Comparison of ENCODE assay signal across 8 cellular contexts in the genomic region with DNA sequence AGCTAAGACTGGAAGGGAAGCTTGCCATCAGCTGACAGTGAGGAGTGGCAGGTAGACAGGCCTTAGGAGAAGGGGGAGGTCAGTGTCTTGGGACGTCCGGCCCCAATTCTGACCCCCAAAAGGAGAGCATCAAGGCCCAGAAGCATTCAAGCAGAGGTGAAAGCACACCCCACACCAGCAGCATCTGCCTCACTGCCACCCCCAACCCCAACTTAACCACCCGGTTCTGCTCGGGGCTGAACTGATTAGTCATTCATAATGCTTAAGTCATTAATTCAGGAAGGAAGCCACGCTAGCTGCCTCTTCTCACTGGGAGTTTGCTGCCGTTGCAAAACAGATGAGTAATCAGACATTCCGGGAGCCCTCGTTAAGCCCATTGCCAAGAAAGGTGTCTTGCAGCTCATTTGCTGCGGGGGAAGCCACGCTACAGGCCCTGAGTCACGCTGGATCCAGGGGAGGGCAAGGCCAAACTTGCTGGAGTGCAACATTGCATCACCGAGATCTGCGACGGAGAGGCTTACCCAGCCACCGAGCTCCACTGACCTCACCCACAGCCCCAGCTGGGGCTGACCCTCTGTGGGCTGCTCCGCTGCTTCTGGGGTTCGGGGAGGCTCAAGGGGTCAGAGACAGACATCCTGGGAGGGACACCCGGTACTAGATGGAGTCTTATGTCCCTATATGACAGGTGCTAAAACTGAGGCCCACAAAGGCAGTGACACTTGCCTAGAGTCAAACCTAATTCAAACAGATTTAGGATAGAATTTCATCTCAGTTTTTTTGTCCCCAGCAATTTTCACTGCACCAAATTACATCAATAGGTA. TPM values are rescaled to one million over a fixed set of nuclear protein-coding genes. Genes with fewer than 3 reads are reported as not detected.
DNase-seq lines count a peak whose midpoint lies in the region; ATAC-seq and TF ChIP-seq lines count a peak whose summit lies in the region.

No MANE protein-coding gene starts in this region.

- CTCF ChIA-PET in BJ (lab: Yijun Ruan, JAX), result no interaction called here

- ATAC-seq in GM18909 (IDR thresholded peaks at IDR 0.05; ENCODE audit: poor library complexity, unreplicated experiment), result peak; percentile 69

- TF ChIP-seq CTCF in BJ (IDR thresholded peaks at IDR 0.05; ENCODE audit: insufficient read depth, low read depth, low read length), result no peak

- DNase-seq in BJ (ENCODE audit: low read depth) (peak; percentile 97), HT-29 (ENCODE audit: low spot score) (peak; percentile 93), SW480 (ENCODE audit: low spot score) (peak; percentile 98), fibroblast of the conjunctiva (ENCODE audit: low read depth) (peak; percentile 92), occipital lobe (lab: John Stamatoyannopoulos, UW) (peak; percentile 54), NCI-H524 (lab: John Stamatoyannopoulos, UW) (no peak), NCI-H2029 treated with DMSO at 0.1 percent for 48 hours (lab: John Stamatoyannopoulos, UW) (no peak)

- no peaks in the 10 kb centered on the region; the same call in 1 of the 2 replicates for H3K27me3 ChIP-seq in BJ (ENCODE audit: control insufficient read depth, insufficient read depth, low read length)

- POLR2A ChIA-PET in BJ (lab: Charles Lee), result interaction anchor here (0.5 kb wide), 1 partner anchor 43 kb away, joined by 3 read pairs; no protein-coding TSS in a partner anchor

- no peak overlapping the region for H3K4me3 ChIP-seq in BJ (ENCODE audit: low read depth, low read length)

- no peaks in the 10 kb centered on the region for H3K36me3 ChIP-seq in BJ (ENCODE audit: control insufficient read depth, insufficient read depth, low read length)

RNA-seq across cellular contexts. Expression of gene HES1, which starts 46.4 kb away (rescaled TPM):
- polyA plus RNA-seq in BJ (2011; rRNA removed), result 11.0 and 16.2 TPM in 2 replicates
- 15.2 and 16.9 TPM in 2 replicates for polyA minus RNA-seq in BJ (2011; rRNA and poly(A)+ RNA removed)
- 543 and 595 TPM in 2 replicates for total RNA-seq in HT-29 (2014; rRNA removed; shearing (Covaris generic))
- 13.6 TPM for total RNA-seq in occipital lobe

Comparison
In these comparisons a context has a peak if more than half of its experiments do, and no peak if none do; other contexts are left out.
1. DNase-seq: peak in BJ (single experiment), HT-29 (single experiment), SW480 (single experiment), fibroblast of the conjunctiva (single experiment) and occipital lobe (single experiment); none in NCI-H524 (0 of 2) and NCI-H2029 treated with DMSO at 0.1 percent for 48 hours (single experiment).
2. RNA of gene HES1, which starts 46.4 kb away (total RNA-seq): 543 to 595 TPM in HT-29; 13.6 TPM in occipital lobe (single experiment); every median in the first group is over 10 times any median in the second.